1 cellular context compared by ENCODE assay signal in genomic region chr4:80035336-80035735, GRCh38.
TF ChIP-seq lines count a peak whose summit lies in the region.

No MANE protein-coding gene starts in this region.

TF ChIP-seq in SK-N-SH, 30 proteins besides CTCF, POLR2A, EP300 and RAD21 (continued from another document):
- TF ChIP-seq USF2 (IDR thresholded peaks at IDR 0.05; ENCODE audit: borderline replicate concordance, low read depth, low read length), result no peak
- TF ChIP-seq TCF12 (IDR thresholded peaks at IDR 0.05), result no peak
- no peak for TF ChIP-seq FOSL2 (IDR thresholded peaks at IDR 0.05; ENCODE audit: borderline replicate concordance, low read depth)
- TF ChIP-seq USF1 (IDR thresholded peaks at IDR 0.05; ENCODE audit: borderline replicate concordance, low read depth), result no peak
